In the genomic region with DNA sequence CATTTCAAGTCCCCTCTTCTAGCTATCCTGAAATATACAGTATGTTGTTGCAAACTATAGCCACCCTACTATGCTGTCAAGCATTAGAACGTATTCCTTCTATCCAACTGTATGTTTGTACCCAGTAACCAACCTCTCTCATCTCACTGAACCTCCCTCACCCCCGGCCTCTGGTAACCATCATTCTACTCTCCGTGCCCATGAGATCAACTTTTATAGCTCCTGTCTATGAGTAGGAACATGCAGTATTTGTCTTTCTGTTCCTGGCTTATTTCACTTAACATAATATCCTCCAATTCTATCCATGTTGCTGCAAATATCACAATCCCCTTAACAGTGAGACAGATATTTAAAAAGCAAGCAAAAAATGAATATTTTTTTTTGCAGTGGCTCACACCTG, we compare ENCODE assay signal across 10 cellular contexts.
"Had no signal": no experiment of that assay in that cellular context is flagged by ENCODE, and none has a peak within 500 bp of the region (broad histone marks: within the 10 kb centered on the region; RNA-seq: fewer than 3 reads in every experiment).

No MANE protein-coding gene starts in this region.

- H3K27ac ChIP-seq: GM23248, HL-60, KMS-11 had no signal

- H3K9ac ChIP-seq: GM23248, KMS-11 had no signal

- H3K4me1 ChIP-seq: HAP-1 had no signal

- DNase-seq: GM23248, GOT3, H7, HFFc6, KBM-7 had no signal

- H3K4me3 ChIP-seq: GM23248, HAP-1 had no signal

- H3K36me3 ChIP-seq: HAP-1 had no signal

- ATAC-seq: HCT116, HepG2 had no signal

- H3K9me3 ChIP-seq: HAP-1 had no signal
